ENCODE assay signal across 1 cellular context in genomic region chr7:112453505-112454171, GRCh38.
TF ChIP-seq lines count a peak whose summit lies in the region.

No MANE protein-coding gene starts in this region.

TF ChIP-seq in K562, 482 proteins besides CTCF, POLR2A, EP300 and RAD21 (continued from another document):
- peak; percentile 37; the same call in 1 of the 2 replicates for TF ChIP-seq ARID3A (IDR thresholded peaks at IDR 0.05; ENCODE audit: borderline replicate concordance, low read depth, low read length)
